1 cellular context compared by ENCODE assay signal in the genomic region with DNA sequence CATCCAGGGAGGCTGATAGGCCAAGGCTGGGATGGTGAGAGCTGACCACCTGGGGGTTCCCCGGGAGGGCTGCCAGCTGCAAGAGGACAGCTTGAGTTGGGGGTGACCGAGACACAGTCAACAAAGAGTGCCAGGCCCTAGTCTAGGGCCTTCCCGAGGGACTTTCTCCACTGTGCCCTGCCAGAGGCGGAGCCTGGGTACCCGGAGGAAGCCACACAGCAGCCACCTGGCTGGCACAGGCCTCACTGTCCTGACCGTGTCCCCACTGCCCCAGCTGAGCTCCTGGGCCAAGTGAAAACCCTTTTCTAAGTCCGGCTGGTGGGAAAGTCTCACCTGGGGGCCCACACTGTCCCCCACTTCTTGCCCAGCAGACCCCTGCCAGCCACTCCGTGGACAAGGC.
TF ChIP-seq lines count a peak whose summit lies in the region.

No MANE protein-coding gene starts in this region.

TF ChIP-seq in GM23338, 12 proteins besides CTCF, POLR2A, EP300 and RAD21 (continued from another document):
- TF ChIP-seq, protein P1, sequence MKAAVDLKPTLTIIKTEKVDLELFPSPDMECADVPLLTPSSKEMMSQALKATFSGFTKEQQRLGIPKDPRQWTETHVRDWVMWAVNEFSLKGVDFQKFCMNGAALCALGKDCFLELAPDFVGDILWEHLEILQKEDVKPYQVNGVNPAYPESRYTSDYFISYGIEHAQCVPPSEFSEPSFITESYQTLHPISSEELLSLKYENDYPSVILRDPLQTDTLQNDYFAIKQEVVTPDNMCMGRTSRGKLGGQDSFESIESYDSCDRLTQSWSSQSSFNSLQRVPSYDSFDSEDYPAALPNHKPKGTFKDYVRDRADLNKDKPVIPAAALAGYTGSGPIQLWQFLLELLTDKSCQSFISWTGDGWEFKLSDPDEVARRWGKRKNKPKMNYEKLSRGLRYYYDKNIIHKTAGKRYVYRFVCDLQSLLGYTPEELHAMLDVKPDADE (IDR thresholded peaks at IDR 0.05), result no peak
- TF ChIP-seq, protein P2, sequence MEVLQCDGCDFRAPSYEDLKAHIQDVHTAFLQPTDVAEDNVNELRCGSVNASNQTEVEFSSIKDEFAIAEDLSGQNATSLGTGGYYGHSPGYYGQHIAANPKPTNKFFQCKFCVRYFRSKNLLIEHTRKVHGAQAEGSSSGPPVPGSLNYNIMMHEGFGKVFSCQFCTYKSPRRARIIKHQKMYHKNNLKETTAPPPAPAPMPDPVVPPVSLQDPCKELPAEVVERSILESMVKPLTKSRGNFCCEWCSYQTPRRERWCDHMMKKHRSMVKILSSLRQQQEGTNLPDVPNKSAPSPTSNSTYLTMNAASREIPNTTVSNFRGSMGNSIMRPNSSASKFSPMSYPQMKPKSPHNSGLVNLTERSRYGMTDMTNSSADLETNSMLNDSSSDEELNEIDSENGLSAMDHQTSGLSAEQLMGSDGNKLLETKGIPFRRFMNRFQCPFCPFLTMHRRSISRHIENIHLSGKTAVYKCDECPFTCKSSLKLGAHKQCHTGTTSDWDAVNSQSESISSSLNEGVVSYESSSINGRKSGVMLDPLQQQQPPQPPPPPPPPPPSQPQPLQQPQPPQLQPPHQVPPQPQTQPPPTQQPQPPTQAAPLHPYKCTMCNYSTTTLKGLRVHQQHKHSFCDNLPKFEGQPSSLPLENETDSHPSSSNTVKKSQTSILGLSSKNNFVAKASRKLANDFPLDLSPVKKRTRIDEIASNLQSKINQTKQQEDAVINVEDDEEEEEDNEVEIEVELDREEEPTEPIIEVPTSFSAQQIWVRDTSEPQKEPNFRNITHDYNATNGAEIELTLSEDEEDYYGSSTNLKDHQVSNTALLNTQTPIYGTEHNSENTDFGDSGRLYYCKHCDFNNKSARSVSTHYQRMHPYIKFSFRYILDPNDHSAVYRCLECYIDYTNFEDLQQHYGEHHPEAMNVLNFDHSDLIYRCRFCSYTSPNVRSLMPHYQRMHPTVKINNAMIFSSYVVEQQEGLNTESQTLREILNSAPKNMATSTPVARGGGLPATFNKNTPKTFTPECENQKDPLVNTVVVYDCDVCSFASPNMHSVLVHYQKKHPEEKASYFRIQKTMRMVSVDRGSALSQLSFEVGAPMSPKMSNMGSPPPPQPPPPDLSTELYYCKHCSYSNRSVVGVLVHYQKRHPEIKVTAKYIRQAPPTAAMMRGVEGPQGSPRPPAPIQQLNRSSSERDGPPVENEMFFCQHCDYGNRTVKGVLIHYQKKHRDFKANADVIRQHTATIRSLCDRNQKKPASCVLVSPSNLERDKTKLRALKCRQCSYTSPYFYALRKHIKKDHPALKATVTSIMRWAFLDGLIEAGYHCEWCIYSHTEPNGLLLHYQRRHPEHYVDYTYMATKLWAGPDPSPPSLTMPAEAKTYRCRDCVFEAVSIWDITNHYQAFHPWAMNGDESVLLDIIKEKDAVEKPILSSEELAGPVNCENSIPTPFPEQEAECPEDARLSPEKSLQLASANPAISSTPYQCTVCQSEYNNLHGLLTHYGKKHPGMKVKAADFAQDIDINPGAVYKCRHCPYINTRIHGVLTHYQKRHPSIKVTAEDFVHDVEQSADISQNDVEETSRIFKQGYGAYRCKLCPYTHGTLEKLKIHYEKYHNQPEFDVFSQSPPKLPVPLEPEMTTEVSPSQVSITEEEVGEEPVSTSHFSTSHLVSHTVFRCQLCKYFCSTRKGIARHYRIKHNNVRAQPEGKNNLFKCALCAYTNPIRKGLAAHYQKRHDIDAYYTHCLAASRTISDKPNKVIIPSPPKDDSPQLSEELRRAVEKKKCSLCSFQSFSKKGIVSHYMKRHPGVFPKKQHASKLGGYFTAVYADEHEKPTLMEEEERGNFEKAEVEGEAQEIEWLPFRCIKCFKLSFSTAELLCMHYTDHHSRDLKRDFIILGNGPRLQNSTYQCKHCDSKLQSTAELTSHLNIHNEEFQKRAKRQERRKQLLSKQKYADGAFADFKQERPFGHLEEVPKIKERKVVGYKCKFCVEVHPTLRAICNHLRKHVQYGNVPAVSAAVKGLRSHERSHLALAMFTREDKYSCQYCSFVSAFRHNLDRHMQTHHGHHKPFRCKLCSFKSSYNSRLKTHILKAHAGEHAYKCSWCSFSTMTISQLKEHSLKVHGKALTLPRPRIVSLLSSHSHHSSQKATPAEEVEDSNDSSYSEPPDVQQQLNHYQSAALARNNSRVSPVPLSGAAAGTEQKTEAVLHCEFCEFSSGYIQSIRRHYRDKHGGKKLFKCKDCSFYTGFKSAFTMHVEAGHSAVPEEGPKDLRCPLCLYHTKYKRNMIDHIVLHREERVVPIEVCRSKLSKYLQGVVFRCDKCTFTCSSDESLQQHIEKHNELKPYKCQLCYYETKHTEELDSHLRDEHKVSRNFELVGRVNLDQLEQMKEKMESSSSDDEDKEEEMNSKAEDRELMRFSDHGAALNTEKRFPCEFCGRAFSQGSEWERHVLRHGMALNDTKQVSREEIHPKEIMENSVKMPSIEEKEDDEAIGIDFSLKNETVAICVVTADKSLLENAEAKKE (CRISPR knock-in tag; IDR thresholded peaks at IDR 0.05), result no peak
- TF ChIP-seq EZH2 (IDR thresholded peaks at IDR 0.05; ENCODE audit: low read depth, unreplicated experiment) (no peak), STAT1 (IDR thresholded peaks at IDR 0.05; ENCODE audit: unreplicated experiment) (no peak), EZH2phosphoT487 (IDR thresholded peaks at IDR 0.05; ENCODE audit: unreplicated experiment) (no peak), CREB1 (CRISPR knock-in tag; IDR thresholded peaks at IDR 0.05; ENCODE audit: low read depth) (no peak), ZNF114 (CRISPR knock-in tag; IDR thresholded peaks at IDR 0.05) (no peak), POLR2AphosphoS5 (IDR thresholded peaks at IDR 0.05; ENCODE audit: low read depth) (no peak), ZNF331 (CRISPR knock-in tag; IDR thresholded peaks at IDR 0.05; ENCODE audit: low read depth) (no peak)
- TF ChIP-seq, protein P3, sequence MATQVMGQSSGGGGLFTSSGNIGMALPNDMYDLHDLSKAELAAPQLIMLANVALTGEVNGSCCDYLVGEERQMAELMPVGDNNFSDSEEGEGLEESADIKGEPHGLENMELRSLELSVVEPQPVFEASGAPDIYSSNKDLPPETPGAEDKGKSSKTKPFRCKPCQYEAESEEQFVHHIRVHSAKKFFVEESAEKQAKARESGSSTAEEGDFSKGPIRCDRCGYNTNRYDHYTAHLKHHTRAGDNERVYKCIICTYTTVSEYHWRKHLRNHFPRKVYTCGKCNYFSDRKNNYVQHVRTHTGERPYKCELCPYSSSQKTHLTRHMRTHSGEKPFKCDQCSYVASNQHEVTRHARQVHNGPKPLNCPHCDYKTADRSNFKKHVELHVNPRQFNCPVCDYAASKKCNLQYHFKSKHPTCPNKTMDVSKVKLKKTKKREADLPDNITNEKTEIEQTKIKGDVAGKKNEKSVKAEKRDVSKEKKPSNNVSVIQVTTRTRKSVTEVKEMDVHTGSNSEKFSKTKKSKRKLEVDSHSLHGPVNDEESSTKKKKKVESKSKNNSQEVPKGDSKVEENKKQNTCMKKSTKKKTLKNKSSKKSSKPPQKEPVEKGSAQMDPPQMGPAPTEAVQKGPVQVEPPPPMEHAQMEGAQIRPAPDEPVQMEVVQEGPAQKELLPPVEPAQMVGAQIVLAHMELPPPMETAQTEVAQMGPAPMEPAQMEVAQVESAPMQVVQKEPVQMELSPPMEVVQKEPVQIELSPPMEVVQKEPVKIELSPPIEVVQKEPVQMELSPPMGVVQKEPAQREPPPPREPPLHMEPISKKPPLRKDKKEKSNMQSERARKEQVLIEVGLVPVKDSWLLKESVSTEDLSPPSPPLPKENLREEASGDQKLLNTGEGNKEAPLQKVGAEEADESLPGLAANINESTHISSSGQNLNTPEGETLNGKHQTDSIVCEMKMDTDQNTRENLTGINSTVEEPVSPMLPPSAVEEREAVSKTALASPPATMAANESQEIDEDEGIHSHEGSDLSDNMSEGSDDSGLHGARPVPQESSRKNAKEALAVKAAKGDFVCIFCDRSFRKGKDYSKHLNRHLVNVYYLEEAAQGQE (IDR thresholded peaks at IDR 0.05; ENCODE audit: unreplicated experiment), result no peak
